9 cellular contexts compared by ENCODE assay signal in the genomic region with DNA sequence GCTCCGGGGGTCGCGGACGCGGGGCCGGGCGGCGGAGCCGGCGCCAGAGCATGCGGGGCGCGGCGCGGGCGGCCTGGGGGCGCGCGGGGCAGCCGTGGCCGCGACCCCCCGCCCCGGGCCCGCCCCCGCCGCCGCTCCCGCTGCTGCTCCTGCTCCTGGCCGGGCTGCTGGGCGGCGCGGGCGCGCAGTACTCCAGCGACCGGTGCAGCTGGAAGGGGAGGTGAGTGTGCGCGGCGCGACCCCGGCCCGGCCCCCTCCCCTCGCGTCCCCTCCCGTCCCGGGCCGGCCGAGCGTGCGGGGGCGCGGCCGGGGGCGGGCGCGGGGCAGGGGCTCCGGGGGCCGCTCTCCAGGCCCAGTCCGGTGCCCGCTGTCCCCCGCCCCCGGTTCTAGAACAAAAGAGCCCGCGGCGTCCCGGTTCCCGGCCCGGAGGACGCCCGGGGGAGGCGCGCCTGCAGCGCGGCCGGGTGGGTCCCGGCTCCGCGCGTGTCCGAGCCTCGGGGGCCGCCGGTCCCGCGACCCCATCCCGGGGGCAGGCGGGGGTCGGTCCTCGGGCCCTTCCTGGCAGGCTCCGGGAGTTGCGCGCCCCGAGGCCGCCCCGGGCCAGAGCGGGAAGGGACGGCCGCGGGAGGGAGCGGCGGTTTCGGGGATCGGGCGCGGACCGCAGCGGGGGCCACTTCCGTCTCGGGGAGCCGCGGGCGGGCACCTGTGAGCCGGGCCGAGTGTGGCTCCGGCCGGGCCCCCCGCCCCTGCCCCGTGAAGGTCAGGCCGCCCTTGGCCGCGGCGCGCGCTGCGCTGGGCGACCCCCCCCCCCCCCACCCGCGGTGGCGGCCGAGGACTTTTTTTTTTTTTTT. TPM values are rescaled to one million over a fixed set of nuclear protein-coding genes. Genes with fewer than 3 reads are reported as not detected.
DNase-seq lines count a peak whose midpoint lies in the region; ATAC-seq, FAIRE-seq and TF ChIP-seq lines count a peak whose summit lies in the region.
"Had no signal": no experiment of that assay in that cellular context is flagged by ENCODE, and none has a peak within 500 bp of the region (broad histone marks: within the 10 kb centered on the region; RNA-seq: fewer than 3 reads in every experiment).

No MANE protein-coding gene starts in this region.

- H3K79me2 ChIP-seq in keratinocyte (ENCODE audit: control insufficient read depth, insufficient read depth, low read length): no peaks in the 10 kb centered on the region

- H3K4me3 ChIP-seq in cardiac muscle cell: peak overlapping the region; percentile 90
- H3K4me3 ChIP-seq in WERI-Rb-1 (ENCODE audit: low read depth, low read length): peak overlapping the region; percentile 32
- peak overlapping the region; percentile 13 to 38 (median 38) for H3K4me3 ChIP-seq in keratinocyte (ENCODE audit: control insufficient read depth in 2 of 3, extremely low read depth in 1 of 3, insufficient read depth in 2 of 3, low read depth in 1 of 3, low read length in 3 of 3)
- peak overlapping the region; percentile 31 to 74 for H3K4me3 ChIP-seq in uterus

- H3K9me3 ChIP-seq in cardiac muscle cell (ENCODE audit: low read depth): no peaks in the 10 kb centered on the region
- peaks cover 7% of the 10 kb centered on the region for H3K9me3 ChIP-seq in WERI-Rb-1 (ENCODE audit: severe bottlenecking)
- H3K9me3 ChIP-seq in keratinocyte (ENCODE audit: control insufficient read depth, low read depth, low read length): no peaks in the 10 kb centered on the region
- no peaks in the 10 kb centered on the region for H3K9me3 ChIP-seq in uterus

- H3K9me1 ChIP-seq in keratinocyte (ENCODE audit: control insufficient read depth, extremely low read depth, insufficient read depth, low read length): no peaks in the 10 kb centered on the region

- dilution Hi-C loops in keratinocyte (cut with MboI; ENCODE audit: extremely low pct_ligation_motif_present, low sequenced_read_pairs): no loop called here

- TF ChIP-seq CTCF in cardiac muscle cell (IDR thresholded peaks at IDR 0.05; ENCODE audit: low read depth, low read length): no peak
- TF ChIP-seq CTCF in WERI-Rb-1 (IDR thresholded peaks at IDR 0.05; ENCODE audit: low read depth, low read length): no peak
- TF ChIP-seq CTCF in keratinocyte (optimal IDR thresholded peaks at IDR 0.05 in 1 of 3, IDR thresholded peaks at IDR 0.05 in 1 of 3, conservative IDR thresholded peaks at IDR 0.05 in 1 of 3; ENCODE audit: extremely low read depth in 1 of 3, insufficient read depth in 2 of 3, low read length in 3 of 3): no peak
- TF ChIP-seq CTCF in uterus (IDR thresholded peaks at IDR 0.05): no peak

- no peak for FAIRE-seq in keratinocyte (lab: Jason Lieb, UNC)
- FAIRE-seq: TTC549 had no signal

- H3K36me3 ChIP-seq in cardiac muscle cell: no peaks in the 10 kb centered on the region
- H3K36me3 ChIP-seq in WERI-Rb-1: no peaks in the 10 kb centered on the region
- H3K36me3 ChIP-seq in keratinocyte (ENCODE audit: control insufficient read depth in 2 of 2, extremely low read depth in 1 of 2, insufficient read depth in 2 of 2, low read length in 2 of 2): no peaks in the 10 kb centered on the region
- no peaks in the 10 kb centered on the region for H3K36me3 ChIP-seq in uterus

- intact Hi-C loops in Right ventricle myocardium inferior (cut with DNase I) (loop anchor here (2.0 to 5.0 kb wide), 2 partner anchors 29 to 118 kb away; no protein-coding TSS in a partner anchor), uterus (cut with DNase I; ENCODE audit: low total_unique reads) (no loop called here)

- H3K27ac ChIP-seq in cardiac muscle cell: no peak overlapping the region
- H3K27ac ChIP-seq in WERI-Rb-1: no peak overlapping the region
- no peak overlapping the region for H3K27ac ChIP-seq in keratinocyte (ENCODE audit: control insufficient read depth, insufficient read depth, low read length)
- peak overlapping the region; percentile 70 to 80 for H3K27ac ChIP-seq in uterus

- no peak for TF ChIP-seq POLR2A in uterus (IDR thresholded peaks at IDR 0.05)

- peak in 1 of 2 donors; percentile 45 for DNase-seq in cardiac muscle cell (ENCODE audit: low read depth in 1 of 2, low spot score in 1 of 2)
- DNase-seq in Right ventricle myocardium inferior (ENCODE audit: missing footprints): no peak
- no peak for DNase-seq in WERI-Rb-1
- no peak for DNase-seq in keratinocyte (ENCODE audit: low read depth, low spot score)
- no peak for DNase-seq in uterus
- no peak for DNase-seq in stimulated activated naive CD4-positive, alpha-beta T cell treated with Interleukin-2 at 50 U/mL for 16 hours (lab: John Stamatoyannopoulos, UW)
- DNase-seq in SK-N-DZ (ENCODE audit: low spot score): no peak
- no peak for DNase-seq in NCI-H524 (lab: John Stamatoyannopoulos, UW)

- H3K4me1 ChIP-seq in cardiac muscle cell (ENCODE audit: low read depth) (peaks cover 5% of the 10 kb centered on the region), keratinocyte (ENCODE audit: control insufficient read depth, extremely low read depth, insufficient read depth, low read length) (peaks cover 16% of the 10 kb centered on the region), uterus (peaks cover 3 to 14% of the 10 kb centered on the region in 2 donors)

- peaks cover 8% of the 10 kb centered on the region for H4K20me1 ChIP-seq in keratinocyte (ENCODE audit: control insufficient read depth, extremely low read depth, insufficient read depth, low read length)

- peak overlapping the region; percentile 16 for H3K4me2 ChIP-seq in keratinocyte (ENCODE audit: control insufficient read depth, extremely low read depth, insufficient read depth, low read depth, low read length)

- H3K9ac ChIP-seq in keratinocyte (ENCODE audit: control insufficient read depth, extremely low read depth, insufficient read depth, low read length): no peak overlapping the region

- no peak overlapping the region for H2AFZ ChIP-seq in keratinocyte (ENCODE audit: control insufficient read depth, low read length)

- H3K27me3 ChIP-seq in cardiac muscle cell (peaks cover 45% of the 10 kb centered on the region), WERI-Rb-1 (ENCODE audit: insufficient read depth, low read depth, severe bottlenecking) (peaks cover 39% of the 10 kb centered on the region), keratinocyte (ENCODE audit: control insufficient read depth, extremely low read depth, insufficient read depth, low read length) (peaks cover 55% of the 10 kb centered on the region), uterus (no peaks in the 10 kb centered on the region)

- ATAC-seq in Right ventricle myocardium inferior: no peak

RNA-seq across cellular contexts. Expression of a gene that starts 0.6 kb away (rescaled TPM):
- total RNA-seq in cardiac muscle cell (41.5 and 44.1 TPM in 2 replicates), Right ventricle myocardium inferior (70.1 TPM), uterus (10 to 100 TPM; 25.0 to 44.4 (median 35.8) TPM)
- polyA plus RNA-seq in cardiac muscle cell (30.0 and 40.5 TPM in 2 replicates), keratinocyte (3.1 to 7.2 TPM (median 3.4 TPM) in 3 replicates)
- 43.9 TPM for polyA plus RNA-seq in keratinocyte (2011; ENCODE audit: low read depth)
- 2.2 and 7.9 TPM in 2 replicates for polyA plus RNA-seq in keratinocyte (2011; cell fraction: cytosol; rRNA removed)
- polyA plus RNA-seq in keratinocyte (2011; cell fraction: nucleus; rRNA removed): 8.6 and 10.8 TPM in 2 replicates
- polyA plus RNA-seq in keratinocyte (2012; ENCODE audit: low replicate concordance): 6.2 and 85.3 TPM in 2 replicates
- 2.0 to 5.2 TPM (median 2.4 TPM) in 3 replicates for polyA minus RNA-seq in keratinocyte
- 24.2 TPM for polyA minus RNA-seq in keratinocyte (2011; cell fraction: cytosol; rRNA and poly(A)+ RNA removed)
- polyA minus RNA-seq in keratinocyte (2011; cell fraction: nucleus; rRNA and poly(A)+ RNA removed): 7.8 and 8.5 TPM in 2 replicates
- polyA plus RNA-seq in SK-N-DZ (2014; cell fraction: cytosol; rRNA removed): 6.8 and 13.6 TPM in 2 replicates
- 4.5 and 6.9 TPM in 2 replicates for polyA plus RNA-seq in SK-N-DZ (2014; cell fraction: nucleus; rRNA removed)

Comparison
In these comparisons a context has a peak if more than half of its experiments do, and no peak if none do; other contexts are left out.
1. H3K27ac ChIP-seq: peak in uterus (2 of 2); none in cardiac muscle cell (single experiment), WERI-Rb-1 (single experiment) and keratinocyte (single experiment).
2. H3K4me3 ChIP-seq: peak in every context shown above with its lines; median percentile 90 in cardiac muscle cell; 52 in uterus; 38 in keratinocyte; 32 in WERI-Rb-1.